In genomic region chr22:46582281-46582811, GRCh38 we compare ENCODE assay signal across 15 cellular contexts. TPM values are rescaled to one million over a fixed set of nuclear protein-coding genes. Genes with fewer than 3 reads are reported as not detected.
DNase-seq lines count a peak whose midpoint lies in the region; ATAC-seq and TF ChIP-seq lines count a peak whose summit lies in the region.
"Had no signal": no experiment of that assay in that cellular context is flagged by ENCODE, and none has a peak within 500 bp of the region (broad histone marks: within the 10 kb centered on the region; RNA-seq: fewer than 3 reads in every experiment).

No MANE protein-coding gene starts in this region.

- H3K4me1 ChIP-seq in mucosa of rectum (ENCODE audit: control insufficient read depth in 2 of 2, insufficient read depth in 2 of 2, low read length in 2 of 2) (peaks cover 75 to 80% of the 10 kb centered on the region in 2 donors), transverse colon (peaks cover 55 to 96% (median 89%) of the 10 kb centered on the region in 4 donors)

- H3K27me3 ChIP-seq in brain microvascular endothelial cell (replicated peaks) (no peaks in the 10 kb centered on the region), mucosa of rectum (ENCODE audit: control insufficient read depth in 2 of 2, insufficient read depth in 2 of 2, low read length in 2 of 2) (no peaks in the 10 kb centered on the region), transverse colon (no peaks in the 10 kb centered on the region)
- H3K27me3 ChIP-seq: adrenal gland, uterus had no signal

- peaks cover 0 to 5% of the 10 kb centered on the region in 2 donors for H3K36me3 Mint-ChIP-seq in activated naive CD4-positive, alpha-beta T cell treated with anti-CD3 and anti-CD28 coated beads, Interleukin-2, amount 50 U/mL, for 72 hours

- H3K9me3 ChIP-seq in mucosa of rectum (ENCODE audit: control insufficient read depth in 2 of 2, low read length in 2 of 2) (no peaks in the 10 kb centered on the region), transverse colon (no peaks in the 10 kb centered on the region)
- H3K9me3 ChIP-seq: adrenal gland, Caco-2, uterus had no signal

- 60% methylated on average over 13 of the region's 13 CpGs; no CpG with 5 or more reads in 1 of the 2 donors for WGBS in transverse colon (ENCODE audit: low coverage in 1 of 2), 2 donors

- H3K9ac ChIP-seq in mucosa of rectum (ENCODE audit: low read depth in 1 of 2, low read length in 2 of 2), result peak overlapping the region; percentile 76 to 97

- TF ChIP-seq POLR2A in transverse colon (IDR thresholded peaks at IDR 0.05), result peak; percentile 67

- no peaks in the 10 kb centered on the region for H3K36me3 ChIP-seq in brain microvascular endothelial cell (replicated peaks)
- no peaks in the 10 kb centered on the region for H3K36me3 ChIP-seq in mucosa of rectum (ENCODE audit: control insufficient read depth in 2 of 2, insufficient read depth in 2 of 2, low read length in 2 of 2)
- H3K36me3 ChIP-seq in transverse colon, result no peaks in the 10 kb centered on the region
- H3K36me3 ChIP-seq: adrenal gland, uterus had no signal

- DNase-seq in activated naive CD4-positive, alpha-beta T cell treated with anti-CD3 and anti-CD28 coated beads, Interleukin-2, amount 50 U/mL, for 16 hours, result peak; percentile 4
- DNase-seq in activated naive CD4-positive, alpha-beta T cell treated with anti-CD3 and anti-CD28 coated beads, Interleukin-2, amount 50 U/mL, for 72 hours (ENCODE audit: low spot score in 2 of 2), result no peak
- DNase-seq in brain microvascular endothelial cell (no peak), transverse colon (peak; percentile 81), foreskin fibroblast (no peak), Kasumi-1 (lab: John Stamatoyannopoulos, UW) (no peak)
- DNase-seq: activated CD4-positive, alpha-beta memory T cell treated with anti-CD3 and anti-CD28 coated beads for 36 hours; NCI-H1436; stimulated activated CD4-positive, alpha-beta T cell treated with anti-CD3 and anti-CD28 coated beads, Interleukin-12 subunit alpha, Interleukin-12 subunit beta, amount 100 ng/mL, for 4 hours had no signal

- no peak overlapping the region for H3K27ac ChIP-seq in brain microvascular endothelial cell
- peak overlapping the region; percentile 95 for H3K27ac ChIP-seq in mucosa of rectum (ENCODE audit: low read depth in 2 of 2, low read length in 2 of 2)
- H3K27ac ChIP-seq in transverse colon, result peak overlapping the region; percentile 82 to 91 (median 89)
- H3K27ac ChIP-seq: adrenal gland, uterus had no signal

- intact Hi-C loops in transverse colon (cut with DNase I; ENCODE audit: low total_unique reads), result loop anchor here (5.0 kb wide), 1 partner anchor 855 kb away; no protein-coding TSS in a partner anchor

- ATAC-seq in activated naive CD4-positive, alpha-beta T cell treated with anti-CD3 and anti-CD28 coated beads, Interleukin-2, amount 50 U/mL, for 72 hours, result no peak
- ATAC-seq in GM18873 (IDR thresholded peaks at IDR 0.05; ENCODE audit: low FRiP score, unreplicated experiment), result no peak

- in situ Hi-C loops in brain microvascular endothelial cell (cut with HindIII; ENCODE audit: low pct_ligation_motif_present, low sequenced_read_pairs) (no loop called here), transverse colon (cut with MboI; ENCODE audit: low pct_ligation_motif_present in 1 of 4, low pct_unique_long_range_greater_than_20kb in 1 of 4, low sequenced_read_pairs in 3 of 4) (no loop called here)

- no peak for TF ChIP-seq EP300 in transverse colon (IDR thresholded peaks at IDR 0.05; ENCODE audit: low read depth)

- no peak overlapping the region for H3K4me3 ChIP-seq in brain microvascular endothelial cell (ENCODE audit: low read depth, low read length)
- peak overlapping the region; percentile 34 to 39 for H3K4me3 ChIP-seq in mucosa of rectum (ENCODE audit: low read length in 2 of 2)
- H3K4me3 ChIP-seq in transverse colon, result no peak overlapping the region
- no peak overlapping the region for H3K4me3 ChIP-seq in foreskin fibroblast (ENCODE audit: low read depth in 1 of 2, low read length in 2 of 2)
- H3K4me3 ChIP-seq: adrenal gland, uterus had no signal

- H3K9me3 Mint-ChIP-seq in activated naive CD4-positive, alpha-beta T cell treated with anti-CD3 and anti-CD28 coated beads, Interleukin-2, amount 50 U/mL, for 72 hours, result no peaks in the 10 kb centered on the region
- H3K9me3 Mint-ChIP-seq: activated CD4-positive, alpha-beta memory T cell treated with anti-CD3 and anti-CD28 coated beads for 36 hours; stimulated activated naive CD8-positive, alpha-beta T cell treated with anti-CD3 and anti-CD28 coated beads, Interleukin-15, Interleukin-2, amounts not matched to agents 100 ng/mL and 50 ng/mL, for 24 hours had no signal

- TF ChIP-seq CTCF in brain microvascular endothelial cell (IDR thresholded peaks at IDR 0.05; ENCODE audit: low read depth, low read length, missing control alignments) (peak; percentile 5), transverse colon (IDR thresholded peaks at IDR 0.05) (peak in 1 of 5 experiments; percentile 35), foreskin fibroblast (IDR thresholded peaks at IDR 0.05; ENCODE audit: low read depth, low read length) (no peak)

- H3K27ac Mint-ChIP-seq in activated naive CD4-positive, alpha-beta T cell treated with anti-CD3 and anti-CD28 coated beads, Interleukin-2, amount 50 U/mL, for 72 hours, result no peak overlapping the region
- H3K27ac Mint-ChIP-seq: activated CD4-positive, alpha-beta memory T cell treated with anti-CD3 and anti-CD28 coated beads for 36 hours; stimulated activated naive CD8-positive, alpha-beta T cell treated with anti-CD3 and anti-CD28 coated beads, Interleukin-15, Interleukin-2, amounts not matched to agents 100 ng/mL and 50 ng/mL, for 24 hours had no signal

RNA-seq across cellular contexts. Expression of gene GRAMD4, which starts 37.8 kb away (rescaled TPM):
- total RNA-seq in activated naive CD4-positive, alpha-beta T cell treated with anti-CD3 and anti-CD28 coated beads, Interleukin-2, amount 50 U/mL, for 72 hours, result 10 to 100 TPM; 33.8 to 42.4 TPM
- total RNA-seq in transverse colon, result 100 to 1,000 TPM; 146 to 981 (median 258) TPM

RNA-seq across cellular contexts. Expression of gene CELSR1, which starts 44.9 kb away (rescaled TPM):
- 1 to 10 TPM in 1 of 2 donors, under 1 TPM in 1; 0.54 to 1.1 TPM for total RNA-seq in activated naive CD4-positive, alpha-beta T cell treated with anti-CD3 and anti-CD28 coated beads, Interleukin-2, amount 50 U/mL, for 72 hours
- total RNA-seq in transverse colon, result 1 to 10 TPM in 2 of 4 donors, under 1 TPM in 2; 0.96 to 2.5 (median 1.4) TPM

Comparison
In these comparisons a context has a peak if more than half of its experiments do, and no peak if none do; other contexts are left out.
1. DNase-seq: peak in activated naive CD4-positive, alpha-beta T cell treated with anti-CD3 and anti-CD28 coated beads, Interleukin-2, amount 50 U/mL, for 16 hours (single experiment) and transverse colon (single experiment); none in activated naive CD4-positive, alpha-beta T cell treated with anti-CD3 and anti-CD28 coated beads, Interleukin-2, amount 50 U/mL, for 72 hours (0 of 2), brain microvascular endothelial cell (single experiment), foreskin fibroblast (0 of 2) and Kasumi-1 (0 of 2).
2. H3K4me3 ChIP-seq: peak in mucosa of rectum (2 of 2); none in brain microvascular endothelial cell (single experiment), transverse colon (0 of 4) and foreskin fibroblast (0 of 2).